ENCODE assay signal across 10 cellular contexts in genomic region chr5:149724130-149724850, GRCh38. TPM values are rescaled to one million over a fixed set of nuclear protein-coding genes. Genes with fewer than 3 reads are reported as not detected.
A peak's percentile ranks its signal among the peaks of the same experiment; 100 is the strongest.
DNase-seq lines count a peak whose midpoint lies in the region; ATAC-seq and TF ChIP-seq lines count a peak whose summit lies in the region.
"Had no signal": no experiment of that assay in that cellular context is flagged by ENCODE, and none has a peak within 500 bp of the region (broad histone marks: within the 10 kb centered on the region; RNA-seq: fewer than 3 reads in every experiment).

No MANE protein-coding gene starts in this region.

- no peaks in the 10 kb centered on the region for H3K36me3 ChIP-seq in CD8-positive, alpha-beta T cell (ENCODE audit: insufficient read depth, low read length)

- peak; percentile 85 for ATAC-seq in CD8-positive, alpha-beta T cell
- ATAC-seq in GM19324 (IDR thresholded peaks at IDR 0.05; ENCODE audit: low FRiP score, unreplicated experiment) (peak; percentile 75), HG03025 (IDR thresholded peaks at IDR 0.05; ENCODE audit: low FRiP score, unreplicated experiment) (peak; percentile 79)

- no peak for TF ChIP-seq CTCF in CD8-positive, alpha-beta T cell (IDR thresholded peaks at IDR 0.05)

- no peaks in the 10 kb centered on the region for H3K27me3 ChIP-seq in CD8-positive, alpha-beta T cell (ENCODE audit: insufficient read depth, low read length)

- H3K27ac Mint-ChIP-seq in CD8-positive, alpha-beta T cell = no peak overlapping the region
- peak overlapping the region; percentile 67 for H3K27ac Mint-ChIP-seq in T-helper 1 cell treated with Interleukin-12 subunit alpha and Interleukin-12 subunit beta and Interleukin-4 antibody, amounts not matched to agents 30 μg/mL and 1 μg/mL, for 36 hours

- peaks cover 3% of the 10 kb centered on the region for H3K27me3 Mint-ChIP-seq in CD8-positive, alpha-beta T cell (ENCODE audit: low read depth)
- H3K27me3 Mint-ChIP-seq in T-helper 1 cell treated with Interleukin-12 subunit alpha and Interleukin-12 subunit beta and Interleukin-4 antibody, amounts not matched to agents 30 μg/mL and 1 μg/mL, for 36 hours (ENCODE audit: low read depth) = peaks cover 18% of the 10 kb centered on the region

- peaks cover 7% of the 10 kb centered on the region for H3K4me1 ChIP-seq in CD8-positive, alpha-beta T cell (ENCODE audit: insufficient read depth, low read length)

- DNase-seq in CD8-positive, alpha-beta T cell = no peak
- DNase-seq in NCI-H187 (lab: John Stamatoyannopoulos, UW) = no peak
- DNase-seq in NCI-H1417 (lab: John Stamatoyannopoulos, UW) = no peak
- DNase-seq in iPS-NIHi7 (ENCODE audit: extremely low spot score) = no peak
- no peak for DNase-seq in stimulated activated CD8-positive, alpha-beta memory T cell treated with anti-CD3 and anti-CD28 coated beads, Interleukin-4, amount 100 ng/mL, for 48 hours
- DNase-seq: cerebellar nuclear complex, KG1 had no signal

- no peak overlapping the region for H3K4me3 ChIP-seq in CD8-positive, alpha-beta T cell (ENCODE audit: low read depth, low read length)

- no peaks in the 10 kb centered on the region for H3K9me3 Mint-ChIP-seq in CD8-positive, alpha-beta T cell
- no peaks in the 10 kb centered on the region for H3K9me3 Mint-ChIP-seq in T-helper 1 cell treated with Interleukin-12 subunit alpha and Interleukin-12 subunit beta and Interleukin-4 antibody, amounts not matched to agents 30 μg/mL and 1 μg/mL, for 36 hours

- no peak overlapping the region for H3K4me3 Mint-ChIP-seq in CD8-positive, alpha-beta T cell
- H3K4me3 Mint-ChIP-seq in T-helper 1 cell treated with Interleukin-12 subunit alpha and Interleukin-12 subunit beta and Interleukin-4 antibody, amounts not matched to agents 30 μg/mL and 1 μg/mL, for 36 hours = no peak overlapping the region

- intact Hi-C loops in CD8-positive, alpha-beta T cell (cut with DNase I, micrococcal nuclease) = loop anchor here in 1 of 2 experiments (10.0 kb wide), 1 partner anchor 631 kb away; the partner anchor contains the start of gene TCOF1

- CTCF ChIA-PET in CD8-positive, alpha-beta T cell (lab: Charles Lee) = no interaction called here

- H3K36me3 Mint-ChIP-seq in CD8-positive, alpha-beta T cell = no peaks in the 10 kb centered on the region
- peaks cover 2% of the 10 kb centered on the region for H3K36me3 Mint-ChIP-seq in T-helper 1 cell treated with Interleukin-12 subunit alpha and Interleukin-12 subunit beta and Interleukin-4 antibody, amounts not matched to agents 30 μg/mL and 1 μg/mL, for 36 hours (ENCODE audit: low read depth)

- peaks cover 9% of the 10 kb centered on the region for H3K4me1 Mint-ChIP-seq in CD8-positive, alpha-beta T cell (ENCODE audit: low read depth)
- peaks cover 9% of the 10 kb centered on the region for H3K4me1 Mint-ChIP-seq in T-helper 1 cell treated with Interleukin-12 subunit alpha and Interleukin-12 subunit beta and Interleukin-4 antibody, amounts not matched to agents 30 μg/mL and 1 μg/mL, for 36 hours (ENCODE audit: low read depth)

- H3K27ac ChIP-seq in CD8-positive, alpha-beta T cell (ENCODE audit: low read depth, low read length) = no peak overlapping the region

- POLR2A ChIA-PET in CD8-positive, alpha-beta T cell (lab: Charles Lee) = no interaction called here

- H3K9me3 ChIP-seq in CD8-positive, alpha-beta T cell (ENCODE audit: low read length) = no peaks in the 10 kb centered on the region

RNA-seq across cellular contexts. Expression of gene PPARGC1B, which starts 5.8 kb away (rescaled TPM):
- 1 to 10 TPM; 4.1 to 4.2 TPM for total RNA-seq in CD8-positive, alpha-beta T cell
